35 cellular contexts compared by ENCODE assay signal in the genomic region with DNA sequence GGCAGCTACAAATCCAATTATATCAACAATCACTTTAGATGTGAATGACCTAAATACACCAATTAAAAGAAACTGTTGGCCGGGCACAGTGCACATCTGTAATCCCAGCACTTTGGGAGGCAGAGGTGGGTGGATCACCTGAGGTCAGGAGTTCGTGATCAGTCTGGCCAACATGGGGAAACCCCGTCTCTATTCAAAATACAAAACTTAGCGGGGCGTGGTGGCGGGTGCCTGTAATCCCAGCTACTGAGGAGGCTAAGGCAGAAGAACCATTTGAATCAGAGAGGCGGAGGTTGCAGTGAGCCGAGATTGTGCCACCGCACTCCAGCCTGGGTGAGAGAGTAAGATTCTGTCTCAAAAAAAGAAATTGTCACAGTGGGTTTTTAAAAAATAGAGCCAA.
"Had no signal": no experiment of that assay in that cellular context is flagged by ENCODE, and none has a peak within 500 bp of the region (broad histone marks: within the 10 kb centered on the region; RNA-seq: fewer than 3 reads in every experiment).

No MANE protein-coding gene starts in this region.

- H3K4me3 ChIP-seq: adrenal gland, body of pancreas had no signal

- FAIRE-seq: colon, frontal cortex had no signal

- DNase-seq: activated B cell treated with CpG ODN at 0.5 μM for 24 hours; activated CD4-positive, alpha-beta memory T cell treated with anti-CD3 and anti-CD28 coated beads for 36 hours; activated CD4-positive, alpha-beta T cell treated with anti-CD3 and anti-CD28 coated beads, Interleukin-2, amount 50 U/mL, for 1 hour; activated CD8-positive, alpha-beta memory T cell treated with anti-CD3 and anti-CD28 coated beads, Interleukin-2, amount 10 ng/mL, durations not matched to agents 7 days and 5 days; activated CD8-positive, alpha-beta memory T cell treated with anti-CD3 and anti-CD28 coated beads, Interleukin-2, amount 50 U/mL, for 4 hours; activated CD8-positive, alpha-beta T cell treated with anti-CD3 and anti-CD28 coated beads, Interleukin-2, amount 10 ng/mL, durations not matched to agents 7 days and 5 days; activated effector memory CD4-positive, alpha-beta T cell treated with anti-CD3 and anti-CD28 coated beads, Interleukin-2, amount 50 U/mL, for 16 hours; activated naive CD4-positive, alpha-beta T cell treated with anti-CD3 and anti-CD28 coated beads for 36 hours; activated naive CD8-positive, alpha-beta T cell treated with anti-CD3 and anti-CD28 coated beads for 36 hours; activated naive CD8-positive, alpha-beta T cell treated with anti-CD3 and anti-CD28 coated beads, Interleukin-2, amount 50 U/mL, for 24 hours; activated T-cell treated with anti-CD3 and anti-CD28 coated beads, Interleukin-2, amount 50 U/mL, for 1 hour; activated T-cell treated with anti-CD3 and anti-CD28 coated beads, Interleukin-2, amount 50 U/mL, for 48 hours; adrenal gland; amygdala; aorta; body of pancreas; caudate nucleus; cortex of kidney; dermis blood vessel endothelial cell; effector memory CD4-positive, alpha-beta T cell; endodermal cell; foreskin fibroblast; head of caudate nucleus; T-cell; T1000; WERI-Rb-1 had no signal

- H3K9me3 Mint-ChIP-seq: activated naive CD4-positive, alpha-beta T cell treated with anti-CD3 and anti-CD28 coated beads, Interleukin-2, amount 50 U/mL, for 24 hours had no signal

- H3K27me3 Mint-ChIP-seq: activated B cell treated with CpG ODN at 0.5 μM for 24 hours; activated CD4-positive, alpha-beta memory T cell treated with anti-CD3 and anti-CD28 coated beads for 36 hours; activated CD8-positive, alpha-beta memory T cell treated with anti-CD3 and anti-CD28 coated beads, Interleukin-2, amount 10 ng/mL, durations not matched to agents 7 days and 5 days; activated naive CD4-positive, alpha-beta T cell treated with anti-CD3 and anti-CD28 coated beads, Interleukin-2, amount 50 U/mL, for 24 hours; activated naive CD8-positive, alpha-beta T cell treated with anti-CD3 and anti-CD28 coated beads for 36 hours; activated naive CD8-positive, alpha-beta T cell treated with anti-CD3 and anti-CD28 coated beads, Interleukin-2, amount 50 U/mL, for 24 hours; T-cell had no signal

- H3K36me3 ChIP-seq: adrenal gland had no signal

- ATAC-seq: activated CD4-positive, CD25-positive, alpha-beta regulatory T cell treated with anti-CD3 and anti-CD28 coated beads, Interleukin-2, amount 50 U/mL, for 24 hours; activated CD8-positive, alpha-beta memory T cell treated with anti-CD3 and anti-CD28 coated beads, Interleukin-2, amount 10 ng/mL, durations not matched to agents 7 days and 5 days; activated CD8-positive, alpha-beta T cell treated with anti-CD3 and anti-CD28 coated beads, Interleukin-2, amount 10 ng/mL, durations not matched to agents 7 days and 5 days; activated naive CD8-positive, alpha-beta T cell treated with anti-CD3 and anti-CD28 coated beads, Interleukin-2, amount 50 U/mL, for 24 hours; body of pancreas; esophagus mucosa; T-cell had no signal

- H3K4me3 Mint-ChIP-seq: activated B cell treated with CpG ODN at 0.5 μM for 24 hours; activated CD4-positive, alpha-beta memory T cell treated with anti-CD3 and anti-CD28 coated beads for 36 hours; activated CD8-positive, alpha-beta memory T cell treated with anti-CD3 and anti-CD28 coated beads, Interleukin-2, amount 10 ng/mL, durations not matched to agents 7 days and 5 days; activated CD8-positive, alpha-beta T cell treated with anti-CD3 and anti-CD28 coated beads, Interleukin-2, amount 10 ng/mL, durations not matched to agents 7 days and 5 days; activated naive CD4-positive, alpha-beta T cell treated with anti-CD3 and anti-CD28 coated beads for 36 hours; activated naive CD4-positive, alpha-beta T cell treated with anti-CD3 and anti-CD28 coated beads, Interleukin-2, amount 50 U/mL, for 24 hours; activated naive CD8-positive, alpha-beta T cell treated with anti-CD3 and anti-CD28 coated beads for 36 hours; activated naive CD8-positive, alpha-beta T cell treated with anti-CD3 and anti-CD28 coated beads, Interleukin-2, amount 50 U/mL, for 24 hours; activated T-helper 1 cell treated with anti-CD3 and anti-CD28 coated beads, Interleukin-12 subunit alpha, Interleukin-12 subunit beta, Interleukin-2, Interleukin-4 antibody, amounts not matched to agents 30 ng/mL and 10 ng/mL and 1 ng/mL, durations not matched to agents 14 hours and 24 hours and 36 hours; endodermal cell; T-cell; T-helper 1 cell treated with Interleukin-12 subunit alpha and Interleukin-12 subunit beta and Interleukin-4 antibody, amounts not matched to agents 30 μg/mL and 1 μg/mL, for 36 hours; T-helper 2 cell treated with Interferon-gamma antibody and Interleukin-4, amounts not matched to agents 5 μg/mL and 100 μg/mL, for 36 hours had no signal

- H3K27ac Mint-ChIP-seq: activated B cell treated with CpG ODN at 0.5 μM for 24 hours; activated CD4-positive, alpha-beta memory T cell treated with anti-CD3 and anti-CD28 coated beads for 36 hours; activated CD8-positive, alpha-beta memory T cell treated with anti-CD3 and anti-CD28 coated beads, Interleukin-2, amount 10 ng/mL, durations not matched to agents 7 days and 5 days; activated CD8-positive, alpha-beta T cell treated with anti-CD3 and anti-CD28 coated beads, Interleukin-2, amount 10 ng/mL, durations not matched to agents 7 days and 5 days; activated naive CD4-positive, alpha-beta T cell treated with anti-CD3 and anti-CD28 coated beads for 36 hours; activated naive CD4-positive, alpha-beta T cell treated with anti-CD3 and anti-CD28 coated beads, Interleukin-2, amount 50 U/mL, for 24 hours; activated naive CD8-positive, alpha-beta T cell treated with anti-CD3 and anti-CD28 coated beads for 36 hours; activated naive CD8-positive, alpha-beta T cell treated with anti-CD3 and anti-CD28 coated beads, Interleukin-2, amount 50 U/mL, for 24 hours; activated T-helper 1 cell treated with anti-CD3 and anti-CD28 coated beads, Interleukin-12 subunit alpha, Interleukin-12 subunit beta, Interleukin-2, Interleukin-4 antibody, amounts not matched to agents 30 ng/mL and 10 ng/mL and 1 ng/mL, durations not matched to agents 14 hours and 24 hours and 36 hours; activated T-helper 2 cell treated with anti-CD3 and anti-CD28 coated beads, Interferon-gamma antibody, Interleukin-2, Interleukin-4, amounts not matched to agents 10 μg/mL and 5 μg/mL and 100 μg/mL, durations not matched to agents 14 hours and 24 hours and 36 hours; T-cell; T-helper 1 cell treated with Interleukin-12 subunit alpha and Interleukin-12 subunit beta and Interleukin-4 antibody, amounts not matched to agents 30 μg/mL and 1 μg/mL, for 36 hours; T-helper 2 cell treated with Interferon-gamma antibody and Interleukin-4, amounts not matched to agents 5 μg/mL and 100 μg/mL, for 36 hours had no signal

- H3K27me3 ChIP-seq: adrenal gland, body of pancreas had no signal

- H3K9me3 ChIP-seq: body of pancreas had no signal

- H3K27ac ChIP-seq: adrenal gland, body of pancreas, WERI-Rb-1 had no signal
